8 cellular contexts compared by ENCODE assay signal in genomic region chr3:4426782-4427344, GRCh38. TPM values are rescaled to one million over a fixed set of nuclear protein-coding genes. Genes with fewer than 3 reads are reported as not detected.
A peak's percentile ranks its signal among the peaks of the same experiment; 100 is the strongest.
DNase-seq lines count a peak whose midpoint lies in the region; ATAC-seq and TF ChIP-seq lines count a peak whose summit lies in the region.

No MANE protein-coding gene starts in this region.

- POLR2A ChIA-PET in naive thymus-derived CD4-positive, alpha-beta T cell (lab: Charles Lee), result no interaction called here

- CTCF ChIA-PET in naive thymus-derived CD4-positive, alpha-beta T cell (lab: Charles Lee), result no interaction called here

- H3K9me3 ChIP-seq in adipocyte (ENCODE audit: control insufficient read depth, low read length) (no peaks in the 10 kb centered on the region), psoas muscle (no peaks in the 10 kb centered on the region)
- H3K9me3 ChIP-seq in naive thymus-derived CD4-positive, alpha-beta T cell (ENCODE audit: control insufficient read depth in 2 of 3, low read length in 3 of 3), result no peaks in the 10 kb centered on the region

- peaks cover 20% of the 10 kb centered on the region for H3K4me1 ChIP-seq in adipocyte (ENCODE audit: control insufficient read depth, insufficient read depth, low read length)
- no peaks in the 10 kb centered on the region for H3K4me1 ChIP-seq in psoas muscle
- H3K4me1 ChIP-seq in naive thymus-derived CD4-positive, alpha-beta T cell (ENCODE audit: control insufficient read depth in 2 of 2, insufficient read depth in 2 of 2, low read length in 2 of 2), result no peaks in the 10 kb centered on the region

- H3K9me3 Mint-ChIP-seq in naive thymus-derived CD4-positive, alpha-beta T cell, result peaks cover 0 to 11% (median 0%) of the 10 kb centered on the region in 11 donors

- H3K4me3 Mint-ChIP-seq in naive thymus-derived CD4-positive, alpha-beta T cell, result no peak overlapping the region

- intact Hi-C loops in psoas muscle (cut with DNase I), result no loop called here
- intact Hi-C loops in naive thymus-derived CD4-positive, alpha-beta T cell (cut with micrococcal nuclease), result no loop called here

- H3K9ac ChIP-seq in adipocyte (ENCODE audit: low read length), result no peak overlapping the region

- H3K36me3 Mint-ChIP-seq in naive thymus-derived CD4-positive, alpha-beta T cell, result peaks cover 6 to 26% (median 13%) of the 10 kb centered on the region in 5 donors

- H3K4me1 Mint-ChIP-seq in naive thymus-derived CD4-positive, alpha-beta T cell, result peaks cover 0 to 12% (median 5%) of the 10 kb centered on the region in 7 donors

- no peaks in the 10 kb centered on the region for H3K27me3 Mint-ChIP-seq in naive thymus-derived CD4-positive, alpha-beta T cell

- TF ChIP-seq CTCF in AG09309 (IDR thresholded peaks at IDR 0.05; ENCODE audit: control insufficient read depth, insufficient read depth, low read depth, low read length, missing control alignments) (no peak), psoas muscle (IDR thresholded peaks at IDR 0.05) (no peak)

- DNase-seq in AG09309 (ENCODE audit: low read depth) (peak; percentile 47), adipocyte (ENCODE audit: low read depth) (peak; percentile 98), myocyte (ENCODE audit: low read depth) (peak; percentile 58), psoas muscle (no peak)
- DNase-seq in naive thymus-derived CD4-positive, alpha-beta T cell, result no peak

- whole genome bisulfite sequencing in psoas muscle, 3 donors, result 46 to 58% (median 47%) methylated on average over 4 of the region's 4 CpGs

- no peak overlapping the region for H3K27ac ChIP-seq in psoas muscle
- no peak overlapping the region for H3K27ac ChIP-seq in naive thymus-derived CD4-positive, alpha-beta T cell (ENCODE audit: low read depth, low read length)

- no peak overlapping the region for H3K4me3 ChIP-seq in AG09309 (ENCODE audit: control insufficient read depth, low read depth, low read length)
- H3K4me3 ChIP-seq in adipocyte (ENCODE audit: low read length), result peak overlapping the region; percentile 57
- no peak overlapping the region for H3K4me3 ChIP-seq in psoas muscle
- no peak overlapping the region for H3K4me3 ChIP-seq in naive thymus-derived CD4-positive, alpha-beta T cell (ENCODE audit: low read length)

- H3K27ac Mint-ChIP-seq in naive thymus-derived CD4-positive, alpha-beta T cell, result peak overlapping the region in 1 of 9 donors; percentile 52

- H3K36me3 ChIP-seq in adipocyte (ENCODE audit: control insufficient read depth, insufficient read depth, low read length, severe bottlenecking) (no peaks in the 10 kb centered on the region), psoas muscle (ENCODE audit: insufficient read depth in 1 of 2, low read depth in 1 of 2) (no peaks in the 10 kb centered on the region)
- H3K36me3 ChIP-seq in naive thymus-derived CD4-positive, alpha-beta T cell (ENCODE audit: control insufficient read depth in 2 of 3, insufficient read depth in 3 of 3, low read length in 3 of 3), result peaks cover 0 to 4% (median 0%) of the 10 kb centered on the region in 3 experiments

- H3K27me3 ChIP-seq in adipocyte (replicated peaks; ENCODE audit: control insufficient read depth, insufficient read depth, low read length) (no peaks in the 10 kb centered on the region), psoas muscle (ENCODE audit: insufficient read depth in 3 of 3, low read length in 2 of 3) (no peaks in the 10 kb centered on the region)
- no peaks in the 10 kb centered on the region for H3K27me3 ChIP-seq in naive thymus-derived CD4-positive, alpha-beta T cell (ENCODE audit: control insufficient read depth in 2 of 2, insufficient read depth in 2 of 2, low read length in 2 of 2)

- ATAC-seq in GM18909 (IDR thresholded peaks at IDR 0.05; ENCODE audit: poor library complexity, unreplicated experiment) (peak; percentile 87), HG03095 (IDR thresholded peaks at IDR 0.05; ENCODE audit: unreplicated experiment) (peak; percentile 86), psoas muscle (no peak), GM19455 (IDR thresholded peaks at IDR 0.05; ENCODE audit: unreplicated experiment) (no peak)
- ATAC-seq in naive thymus-derived CD4-positive, alpha-beta T cell, result no peak

RNA-seq across cellular contexts. Expression of gene SUMF1, which starts 40.2 kb away (rescaled TPM):
- total RNA-seq in myocyte, result 37.1 and 40.3 TPM in 2 replicates
- 57.5 TPM for polyA plus RNA-seq in myocyte (2012)
- total RNA-seq in psoas muscle, result 1 to 10 TPM; 4.6 to 6.4 (median 5.1) TPM
- polyA plus RNA-seq in psoas muscle, result 1 to 10 TPM; 3.0 to 7.6 (median 5.0) TPM
- total RNA-seq in naive thymus-derived CD4-positive, alpha-beta T cell, result 10 to 100 TPM in 4 of 5 experiments, 1 to 10 TPM in 1; 9.2 to 20.0 (median 16.0) TPM
- 10 to 100 TPM; 28.6 to 31.0 TPM for polyA plus RNA-seq in naive thymus-derived CD4-positive, alpha-beta T cell

Comparison
In these comparisons a context has a peak if more than half of its experiments do, and no peak if none do; other contexts are left out.
1. DNase-seq: peak in AG09309 (single experiment), adipocyte (single experiment) and myocyte (single experiment); none in psoas muscle (0 of 2) and naive thymus-derived CD4-positive, alpha-beta T cell (0 of 9).
2. ATAC-seq: peak in GM18909 (single experiment) and HG03095 (single experiment); none in psoas muscle (0 of 4), GM19455 (single experiment) and naive thymus-derived CD4-positive, alpha-beta T cell (single experiment).